In the genomic region with DNA sequence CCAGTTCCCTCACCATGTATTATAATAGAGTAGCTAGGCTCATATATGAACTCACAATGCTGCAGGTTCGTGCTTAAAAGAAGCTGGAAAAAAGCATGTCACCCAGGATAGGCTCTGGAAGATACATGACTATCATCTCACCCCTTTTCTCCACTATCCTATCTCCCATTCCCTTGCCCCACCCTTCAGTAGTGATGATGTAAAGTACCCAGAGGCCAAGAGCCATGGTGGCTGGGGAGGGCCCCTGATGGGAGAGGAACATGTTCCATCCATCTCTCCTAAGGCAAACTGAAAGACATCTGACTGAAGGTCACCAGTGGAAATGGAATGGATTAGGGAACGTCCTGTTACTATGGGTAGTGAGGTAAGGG, we compare ENCODE assay signal across 12 cellular contexts. TPM values are rescaled to one million over a fixed set of nuclear protein-coding genes. Genes with fewer than 3 reads are reported as not detected.
DNase-seq lines count a peak whose midpoint lies in the region; ATAC-seq, FAIRE-seq and TF ChIP-seq lines count a peak whose summit lies in the region.
"Had no signal": no experiment of that assay in that cellular context is flagged by ENCODE, and none has a peak within 500 bp of the region (broad histone marks: within the 10 kb centered on the region; RNA-seq: fewer than 3 reads in every experiment).

No MANE protein-coding gene starts in this region.

- peaks cover 7% of the 10 kb centered on the region for H3K4me1 ChIP-seq in CD4-positive, CD25-positive, alpha-beta regulatory T cell (ENCODE audit: control insufficient read depth, insufficient read depth, low read length, poor library complexity, severe bottlenecking)
- H3K4me1 ChIP-seq in astrocyte (ENCODE audit: insufficient read depth, low read length) (peaks cover 24% of the 10 kb centered on the region), mucosa of descending colon (ENCODE audit: low read depth) (no peaks in the 10 kb centered on the region), foreskin keratinocyte (peaks cover 8% of the 10 kb centered on the region)
- H3K4me1 ChIP-seq: BE2C had no signal

- peaks cover 3% of the 10 kb centered on the region for H3K36me3 Mint-ChIP-seq in CD4-positive, CD25-positive, alpha-beta regulatory T cell
- no peaks in the 10 kb centered on the region for H3K36me3 Mint-ChIP-seq in HFFc6 (ENCODE audit: low read depth)
- H3K36me3 Mint-ChIP-seq in astrocyte (ENCODE audit: low read depth, unreplicated experiment): no peaks in the 10 kb centered on the region

- no peak for FAIRE-seq in astrocyte (lab: Jason Lieb, UNC)
- FAIRE-seq in RCC 7860 (lab: Jason Lieb, UNC): no peak

- H3K4me3 Mint-ChIP-seq in CD4-positive, CD25-positive, alpha-beta regulatory T cell: peak overlapping the region in 2 of 4 donors; percentile 22 to 41
- H3K4me3 Mint-ChIP-seq in HFFc6 (peak overlapping the region; percentile 65; the same call in 1 of the 2 replicates), astrocyte (ENCODE audit: unreplicated experiment) (no peak overlapping the region)

- no peaks in the 10 kb centered on the region for H3K9me3 ChIP-seq in CD4-positive, CD25-positive, alpha-beta regulatory T cell (ENCODE audit: control insufficient read depth in 2 of 2, low read length in 2 of 2)
- H3K9me3 ChIP-seq in astrocyte (ENCODE audit: insufficient read depth, low read depth, low read length) (no peaks in the 10 kb centered on the region), mucosa of descending colon (no peaks in the 10 kb centered on the region)
- H3K9me3 ChIP-seq: BE2C, neutrophil, tibial nerve had no signal

- TF ChIP-seq CTCF in HFFc6 (IDR thresholded peaks at IDR 0.05): no peak
- no peak for TF ChIP-seq CTCF in astrocyte (IDR thresholded peaks at IDR 0.05; ENCODE audit: insufficient read depth, low read depth, low read length)
- no peak for TF ChIP-seq CTCF in mucosa of descending colon (IDR thresholded peaks at IDR 0.05)
- no peak for TF ChIP-seq CTCF in foreskin keratinocyte (conservative IDR thresholded peaks at IDR 0.05)

- peak overlapping the region; percentile 67 for H3K4me2 ChIP-seq in astrocyte (ENCODE audit: low read length)

- no peak for DNase-seq in CD4-positive, CD25-positive, alpha-beta regulatory T cell
- no peak for DNase-seq in HFFc6
- no peak for DNase-seq in astrocyte (ENCODE audit: low read depth)
- DNase-seq in mucosa of descending colon: no peak
- no peak for DNase-seq in RCC 7860 (ENCODE audit: low spot score)
- no peak for DNase-seq in foreskin keratinocyte

- H3K4me3 ChIP-seq in CD4-positive, CD25-positive, alpha-beta regulatory T cell (ENCODE audit: low read depth, low read length): no peak overlapping the region
- H3K4me3 ChIP-seq in astrocyte (ENCODE audit: insufficient read depth, low read depth, low read length) (no peak overlapping the region), mucosa of descending colon (no peak overlapping the region)

- peaks cover 0 to 13% (median 2%) of the 10 kb centered on the region in 4 donors for H3K4me1 Mint-ChIP-seq in CD4-positive, CD25-positive, alpha-beta regulatory T cell
- H3K4me1 Mint-ChIP-seq in HFFc6 (ENCODE audit: low read depth) (peaks cover 53% of the 10 kb centered on the region), astrocyte (ENCODE audit: low read depth, unreplicated experiment) (peaks cover 33% of the 10 kb centered on the region)

- H4K20me1 ChIP-seq in astrocyte (ENCODE audit: insufficient read depth, low read length): no peaks in the 10 kb centered on the region

- no peaks in the 10 kb centered on the region for H3K27me3 ChIP-seq in CD4-positive, CD25-positive, alpha-beta regulatory T cell (ENCODE audit: control insufficient read depth, insufficient read depth, low read length)
- H3K27me3 ChIP-seq in astrocyte (ENCODE audit: insufficient read depth, low read length) (no peaks in the 10 kb centered on the region), foreskin keratinocyte (no peaks in the 10 kb centered on the region)
- H3K27me3 ChIP-seq: BE2C, neutrophil, tibial nerve had no signal

- peaks cover 9% of the 10 kb centered on the region for H3K36me3 ChIP-seq in CD4-positive, CD25-positive, alpha-beta regulatory T cell (ENCODE audit: control insufficient read depth, insufficient read depth, low read length)
- H3K36me3 ChIP-seq in astrocyte (ENCODE audit: insufficient read depth, low read length) (no peaks in the 10 kb centered on the region), mucosa of descending colon (ENCODE audit: low read depth) (no peaks in the 10 kb centered on the region)
- H3K36me3 ChIP-seq: BE2C had no signal

- no peaks in the 10 kb centered on the region for H3K79me2 ChIP-seq in astrocyte (ENCODE audit: insufficient read depth, low read length)

- H3K9ac ChIP-seq in astrocyte (ENCODE audit: low read length): peak overlapping the region; percentile 47

- peak overlapping the region in 2 of 3 donors; percentile 13 to 84 for H3K27ac Mint-ChIP-seq in CD4-positive, CD25-positive, alpha-beta regulatory T cell
- H3K27ac Mint-ChIP-seq in HFFc6 (peak overlapping the region; percentile 59), astrocyte (ENCODE audit: unreplicated experiment) (no peak overlapping the region)
- H3K27ac Mint-ChIP-seq: activated T-helper 2 cell treated with anti-CD3 and anti-CD28 coated beads, Interferon-gamma antibody, Interleukin-2, Interleukin-4, amounts not matched to agents 10 μg/mL and 5 μg/mL and 100 μg/mL, durations not matched to agents 14 hours and 24 hours and 36 hours had no signal

- ATAC-seq in CD4-positive, CD25-positive, alpha-beta regulatory T cell (ENCODE audit: low read depth in 2 of 2): no peak
- ATAC-seq in mucosa of descending colon: peak; percentile 21
- no peak for ATAC-seq in GM18517 (IDR thresholded peaks at IDR 0.05; ENCODE audit: unreplicated experiment)
- no peak for ATAC-seq in foreskin keratinocyte
- ATAC-seq in HG03135 (IDR thresholded peaks at IDR 0.05; ENCODE audit: unreplicated experiment): no peak

- H3K9me3 Mint-ChIP-seq in CD4-positive, CD25-positive, alpha-beta regulatory T cell: no peaks in the 10 kb centered on the region
- H3K9me3 Mint-ChIP-seq in HFFc6 (no peaks in the 10 kb centered on the region), astrocyte (ENCODE audit: unreplicated experiment) (peaks cover 2% of the 10 kb centered on the region)
- H3K9me3 Mint-ChIP-seq: activated T-helper 2 cell treated with anti-CD3 and anti-CD28 coated beads, Interferon-gamma antibody, Interleukin-2, Interleukin-4, amounts not matched to agents 10 μg/mL and 5 μg/mL and 100 μg/mL, durations not matched to agents 14 hours and 24 hours and 36 hours had no signal

- no peaks in the 10 kb centered on the region for H3K27me3 Mint-ChIP-seq in CD4-positive, CD25-positive, alpha-beta regulatory T cell
- H3K27me3 Mint-ChIP-seq in HFFc6 (ENCODE audit: insufficient read depth) (peaks cover 3% of the 10 kb centered on the region), astrocyte (ENCODE audit: low read depth, unreplicated experiment) (no peaks in the 10 kb centered on the region)

- H3K27ac ChIP-seq in CD4-positive, CD25-positive, alpha-beta regulatory T cell (ENCODE audit: insufficient read depth, low read length, poor library complexity, severe bottlenecking): no peak overlapping the region
- no peak overlapping the region for H3K27ac ChIP-seq in astrocyte (ENCODE audit: low read depth, low read length)
- no peak overlapping the region for H3K27ac ChIP-seq in foreskin keratinocyte
- H3K27ac ChIP-seq: neutrophil, tibial nerve had no signal

- intact Hi-C loops in mucosa of descending colon (cut with DNase I, micrococcal nuclease): loop anchor here in 1 of 2 donors (10.0 kb wide), 1 partner anchor 113 kb away; no protein-coding TSS in a partner anchor

- peak overlapping the region; percentile 37 for H2AFZ ChIP-seq in astrocyte (ENCODE audit: low read depth, low read length)

RNA-seq across cellular contexts. Expression of a gene that starts 20.3 kb away (rescaled TPM):
- 18.5 TPM for total RNA-seq in CD4-positive, CD25-positive, alpha-beta regulatory T cell
- polyA plus RNA-seq in CD4-positive, CD25-positive, alpha-beta regulatory T cell: 10 to 100 TPM; 19.9 to 26.5 (median 23.6) TPM
- 10 to 100 TPM; 13.6 to 16.2 (median 15.8) TPM for total RNA-seq in HFFc6 (2021; fragmentation: NEBNext Ultra II Directional; extraction: Animal tissue kit (Norgen Biotek cat#: 25700))
- total RNA-seq in astrocyte: 16.2 and 18.7 TPM in 2 replicates
- total RNA-seq in mucosa of descending colon: 10 to 100 TPM; 14.7 to 20.5 (median 14.7) TPM
- 13.7 and 15.2 TPM in 2 replicates for total RNA-seq in foreskin keratinocyte
- 3.6 and 4.2 TPM in 2 replicates for polyA plus RNA-seq in foreskin keratinocyte

RNA-seq across cellular contexts. Expression of a gene that starts 57.8 kb away (rescaled TPM):
- 3.4 TPM for total RNA-seq in CD4-positive, CD25-positive, alpha-beta regulatory T cell
- polyA plus RNA-seq in CD4-positive, CD25-positive, alpha-beta regulatory T cell: 1 to 10 TPM in 1 of 4 donors, under 1 TPM in 3; 0.54 to 1.1 (median 0.57) TPM
- total RNA-seq in HFFc6 (2021; fragmentation: NEBNext Ultra II Directional; extraction: Animal tissue kit (Norgen Biotek cat#: 25700)): 1 to 10 TPM; 1.4 to 2.3 (median 1.7) TPM
- 4.8 and 4.9 TPM in 2 replicates for total RNA-seq in astrocyte
- total RNA-seq in mucosa of descending colon: 1 to 10 TPM; 1.9 to 3.8 (median 2.3) TPM
- total RNA-seq in foreskin keratinocyte: 1.5 and 2.0 TPM in 2 replicates
- 2.1 and 2.6 TPM in 2 replicates for polyA plus RNA-seq in foreskin keratinocyte
